In genomic region chr2:5982911-5983310, GRCh38 we compare ENCODE assay signal across 18 cellular contexts.
DNase-seq lines count a peak whose midpoint lies in the region; TF ChIP-seq lines count a peak whose summit lies in the region.
"Had no signal": no experiment of that assay in that cellular context is flagged by ENCODE, and none has a peak within 500 bp of the region (broad histone marks: within the 10 kb centered on the region; RNA-seq: fewer than 3 reads in every experiment).

No MANE protein-coding gene starts in this region.

- H3K9ac ChIP-seq in endodermal cell (ENCODE audit: extremely low read depth, low read length, poor library complexity, severe bottlenecking) = no peak overlapping the region
- H3K9ac ChIP-seq: KMS-11 had no signal

- H3K9me3 Mint-ChIP-seq in endodermal cell (no peaks in the 10 kb centered on the region), nephron progenitor cell (no peaks in the 10 kb centered on the region), chondrocyte (ENCODE audit: low read depth) (no peaks in the 10 kb centered on the region)

- peaks cover 33% of the 10 kb centered on the region for H3K27me3 ChIP-seq in endodermal cell (ENCODE audit: control insufficient read depth, insufficient read depth, low read length, poor library complexity, severe bottlenecking)
- H3K27me3 ChIP-seq: SJSA1 had no signal

- H3K27ac Mint-ChIP-seq in endodermal cell (no peak overlapping the region), nephron progenitor cell (peak overlapping the region; percentile 99), chondrocyte (ENCODE audit: unreplicated experiment) (no peak overlapping the region)
- H3K27ac Mint-ChIP-seq: B cell, CD14-positive monocyte had no signal

- 87 to 90% methylated on average over 11 of the region's 11 CpGs for WGBS in endodermal cell (ENCODE audit: insufficient coverage in 1 of 2, insufficient read length in 1 of 2), 2 experiments

- H3K27me3 Mint-ChIP-seq in endodermal cell (ENCODE audit: insufficient read depth) = peaks cover 58% of the 10 kb centered on the region
- peaks cover 3% of the 10 kb centered on the region for H3K27me3 Mint-ChIP-seq in nephron progenitor cell (ENCODE audit: low read depth, poor library complexity)
- H3K27me3 Mint-ChIP-seq in chondrocyte (ENCODE audit: low read depth) = no peaks in the 10 kb centered on the region

- H3K4me3 Mint-ChIP-seq in endodermal cell (no peak overlapping the region), nephron progenitor cell (peak overlapping the region; percentile 73), chondrocyte (ENCODE audit: unreplicated experiment) (no peak overlapping the region)
- H3K4me3 Mint-ChIP-seq: B cell, CD14-positive monocyte had no signal

- H3K4me3 ChIP-seq in endodermal cell (ENCODE audit: low read length) = no peak overlapping the region
- H3K4me3 ChIP-seq: SJSA1 had no signal

- no peak for TF ChIP-seq CTCF in endodermal cell (conservative IDR thresholded peaks at IDR 0.05)
- no peak for TF ChIP-seq CTCF in nephron progenitor cell (IDR thresholded peaks at IDR 0.05)
- TF ChIP-seq CTCF in chondrocyte (IDR thresholded peaks at IDR 0.05) = no peak

- no peaks in the 10 kb centered on the region for H3K36me3 ChIP-seq in endodermal cell (ENCODE audit: control insufficient read depth, insufficient read depth, low read length)
- H3K36me3 ChIP-seq: SJSA1 had no signal

- H3K27ac ChIP-seq in endodermal cell (ENCODE audit: low read depth, low read length) = peak overlapping the region; percentile 97
- H3K27ac ChIP-seq: KMS-11, SJSA1 had no signal

- H3K4me1 ChIP-seq in endodermal cell (ENCODE audit: control insufficient read depth, insufficient read depth, low read length) = no peaks in the 10 kb centered on the region
- H3K4me1 ChIP-seq: SJSA1 had no signal

- H3K36me3 Mint-ChIP-seq in endodermal cell (ENCODE audit: low read depth) (no peaks in the 10 kb centered on the region), nephron progenitor cell (ENCODE audit: low read depth) (no peaks in the 10 kb centered on the region), chondrocyte (ENCODE audit: low read depth) (peaks cover 2% of the 10 kb centered on the region)
- H3K36me3 Mint-ChIP-seq: CD14-positive monocyte had no signal

- H3K4me1 Mint-ChIP-seq in endodermal cell = peaks cover 41% of the 10 kb centered on the region
- H3K4me1 Mint-ChIP-seq in nephron progenitor cell = peaks cover 88% of the 10 kb centered on the region
- H3K4me1 Mint-ChIP-seq in chondrocyte (ENCODE audit: low read depth) = peaks cover 7% of the 10 kb centered on the region
- H3K4me1 Mint-ChIP-seq: B cell, CD14-positive monocyte had no signal

- peak; percentile 58 for DNase-seq in NCI-H2227 (lab: John Stamatoyannopoulos, UW; ENCODE audit: unreplicated experiment)
- DNase-seq in endodermal cell = no peak
- peak; percentile 26 for DNase-seq in nephron progenitor cell
- peak; percentile 63 for DNase-seq in retina
- DNase-seq in NCI-H774 (lab: John Stamatoyannopoulos, UW) = no peak
- no peak for DNase-seq in HCEC 1CT
- no peak for DNase-seq in chondrocyte (ENCODE audit: low spot score)
- DNase-seq: DMS53, IMR-90, NCI-H1105, NCI-H2029, NCI-H2171, NCI-H446, NCI-H526 had no signal

- H3K9me3 ChIP-seq in endodermal cell (ENCODE audit: control insufficient read depth, low read length) = no peaks in the 10 kb centered on the region
- H3K9me3 ChIP-seq: SJSA1 had no signal

Comparison
In these comparisons a context has a peak if more than half of its experiments do, and no peak if none do; other contexts are left out.
1. DNase-seq: peak in NCI-H2227 (single experiment), nephron progenitor cell (single experiment) and retina (single experiment); none in endodermal cell (single experiment), NCI-H774 (single experiment), HCEC 1CT (single experiment) and chondrocyte (single experiment).